ENCODE assay signal across 17 cellular contexts in the genomic region with DNA sequence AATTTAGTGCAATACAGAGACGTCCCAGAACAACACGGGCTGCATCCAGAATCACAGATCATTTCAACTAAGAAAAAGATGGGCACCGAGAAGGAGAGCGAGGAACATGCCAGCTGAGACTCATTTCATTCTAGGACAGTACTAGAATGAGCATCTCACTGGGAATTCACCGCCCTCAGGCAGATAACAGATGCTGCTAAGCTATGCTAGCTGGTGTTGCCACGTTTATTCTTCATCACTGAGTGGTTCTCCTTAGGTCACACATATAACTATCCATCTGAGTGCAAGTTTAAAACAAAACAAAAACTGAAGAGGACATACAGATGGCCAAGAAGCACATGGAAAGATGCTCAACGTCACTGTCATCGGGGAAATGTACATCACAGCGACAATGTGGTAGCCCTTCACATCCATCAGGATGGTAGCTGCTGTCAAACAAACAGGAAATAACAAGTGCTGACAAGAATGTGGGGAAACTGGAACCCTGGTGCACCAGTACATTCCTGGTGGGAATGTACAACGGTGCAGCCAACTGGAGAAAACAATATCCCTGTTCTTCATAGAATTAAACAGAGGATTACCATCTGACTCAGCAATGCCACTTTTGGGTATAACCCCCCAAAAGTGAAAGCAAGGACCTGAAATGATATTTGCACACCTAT.
DNase-seq lines count a peak whose midpoint lies in the region; ATAC-seq and TF ChIP-seq lines count a peak whose summit lies in the region.
"Had no signal": no experiment of that assay in that cellular context is flagged by ENCODE, and none has a peak within 500 bp of the region (broad histone marks: within the 10 kb centered on the region; RNA-seq: fewer than 3 reads in every experiment).

No MANE protein-coding gene starts in this region.

- H3K27ac Mint-ChIP-seq in activated naive CD4-positive, alpha-beta T cell treated with anti-CD3 and anti-CD28 coated beads, Interleukin-2, amount 50 U/mL, for 24 hours, result peak overlapping the region; percentile 5
- H3K27ac Mint-ChIP-seq in stimulated activated effector memory CD8-positive, alpha-beta T cell treated with anti-CD3 and anti-CD28 coated beads, Interleukin-12 subunit alpha, Interleukin-12 subunit beta, amount 100 ng/mL, for 72 hours, result no peak overlapping the region
- H3K27ac Mint-ChIP-seq: activated naive CD4-positive, alpha-beta T cell treated with anti-CD3 and anti-CD28 coated beads, Interleukin-2, amount 50 U/mL, for 72 hours had no signal

- no peaks in the 10 kb centered on the region for H3K27me3 Mint-ChIP-seq in activated naive CD4-positive, alpha-beta T cell treated with anti-CD3 and anti-CD28 coated beads, Interleukin-2, amount 50 U/mL, for 24 hours

- H3K4me1 Mint-ChIP-seq in activated naive CD4-positive, alpha-beta T cell treated with anti-CD3 and anti-CD28 coated beads, Interleukin-2, amount 50 U/mL, for 24 hours, result peaks cover 41% of the 10 kb centered on the region
- H3K4me1 Mint-ChIP-seq in stimulated activated effector memory CD8-positive, alpha-beta T cell treated with anti-CD3 and anti-CD28 coated beads, Interleukin-12 subunit alpha, Interleukin-12 subunit beta, amount 100 ng/mL, for 72 hours, result peaks cover 14% of the 10 kb centered on the region

- intact Hi-C loops in heart left ventricle (cut with DNase I), result no loop called here

- H3K27ac ChIP-seq in VCaP (peak overlapping the region; percentile 95), foreskin keratinocyte (no peak overlapping the region), temporal lobe (ENCODE audit: low read depth, low read length) (peak overlapping the region; percentile 47), heart left ventricle (no peak overlapping the region)
- H3K27ac ChIP-seq: colonic mucosa, heart right ventricle, uterus had no signal

- no peaks in the 10 kb centered on the region for H3K9me3 ChIP-seq in heart left ventricle
- H3K9me3 ChIP-seq: colonic mucosa, HAP-1, heart right ventricle, uterus had no signal

- H3K36me3 Mint-ChIP-seq in activated naive CD4-positive, alpha-beta T cell treated with anti-CD3 and anti-CD28 coated beads, Interleukin-2, amount 50 U/mL, for 24 hours, result no peaks in the 10 kb centered on the region
- H3K36me3 Mint-ChIP-seq in stimulated activated effector memory CD8-positive, alpha-beta T cell treated with anti-CD3 and anti-CD28 coated beads, Interleukin-12 subunit alpha, Interleukin-12 subunit beta, amount 100 ng/mL, for 72 hours, result no peaks in the 10 kb centered on the region
- H3K36me3 Mint-ChIP-seq: activated naive CD4-positive, alpha-beta T cell treated with anti-CD3 and anti-CD28 coated beads, Interleukin-2, amount 50 U/mL, for 72 hours had no signal

- WGBS in heart left ventricle, 4 donors, result 69 to 76% (median 70%) methylated on average over 10 of the region's 10 CpGs

- H3K9me3 Mint-ChIP-seq in activated naive CD4-positive, alpha-beta T cell treated with anti-CD3 and anti-CD28 coated beads, Interleukin-2, amount 50 U/mL, for 24 hours, result no peaks in the 10 kb centered on the region
- H3K9me3 Mint-ChIP-seq in stimulated activated effector memory CD8-positive, alpha-beta T cell treated with anti-CD3 and anti-CD28 coated beads, Interleukin-12 subunit alpha, Interleukin-12 subunit beta, amount 100 ng/mL, for 72 hours, result no peaks in the 10 kb centered on the region
- H3K9me3 Mint-ChIP-seq: activated naive CD4-positive, alpha-beta T cell treated with anti-CD3 and anti-CD28 coated beads, Interleukin-2, amount 50 U/mL, for 72 hours had no signal

- no peaks in the 10 kb centered on the region for H3K36me3 ChIP-seq in heart left ventricle
- H3K36me3 ChIP-seq: colonic mucosa, HAP-1, heart right ventricle, uterus had no signal

- ATAC-seq in foreskin keratinocyte (peak; percentile 49), heart left ventricle (no peak)
- ATAC-seq in stimulated activated effector memory CD8-positive, alpha-beta T cell treated with anti-CD3 and anti-CD28 coated beads, Interleukin-12 subunit alpha, Interleukin-12 subunit beta, amount 100 ng/mL, for 72 hours, result no peak
- ATAC-seq: activated naive CD4-positive, alpha-beta T cell treated with anti-CD3 and anti-CD28 coated beads, Interleukin-2, amount 50 U/mL, for 72 hours; heart right ventricle had no signal

- no peak overlapping the region for H3K4me3 ChIP-seq in heart left ventricle
- H3K4me3 ChIP-seq: colonic mucosa, HAP-1, heart right ventricle, uterus had no signal

- H3K27me3 ChIP-seq in foreskin keratinocyte (peaks cover 2% of the 10 kb centered on the region), heart left ventricle (no peaks in the 10 kb centered on the region)
- H3K27me3 ChIP-seq: colonic mucosa, heart right ventricle, uterus had no signal

- TF ChIP-seq POLR2A in heart left ventricle (IDR thresholded peaks at IDR 0.05), result no peak

- no peak for TF ChIP-seq CTCF in VCaP (conservative IDR thresholded peaks at IDR 0.05)
- TF ChIP-seq CTCF in foreskin keratinocyte (conservative IDR thresholded peaks at IDR 0.05), result no peak
- TF ChIP-seq CTCF in heart left ventricle (IDR thresholded peaks at IDR 0.05), result no peak

- no peak overlapping the region for H3K4me3 Mint-ChIP-seq in activated naive CD4-positive, alpha-beta T cell treated with anti-CD3 and anti-CD28 coated beads, Interleukin-2, amount 50 U/mL, for 24 hours
- H3K4me3 Mint-ChIP-seq in stimulated activated effector memory CD8-positive, alpha-beta T cell treated with anti-CD3 and anti-CD28 coated beads, Interleukin-12 subunit alpha, Interleukin-12 subunit beta, amount 100 ng/mL, for 72 hours, result no peak overlapping the region

- no peak for DNase-seq in activated naive CD4-positive, alpha-beta T cell treated with anti-CD3 and anti-CD28 coated beads, Interleukin-2, amount 50 U/mL, for 16 hours
- DNase-seq in foreskin keratinocyte (peak; percentile 44 to 75), heart left ventricle (no peak), NCI-H82 (lab: John Stamatoyannopoulos, UW) (no peak)
- DNase-seq in stimulated activated effector memory CD8-positive, alpha-beta T cell treated with anti-CD3 and anti-CD28 coated beads, Interleukin-12 subunit alpha, Interleukin-12 subunit beta, amount 100 ng/mL, for 72 hours (ENCODE audit: low spot score in 2 of 2), result no peak
- DNase-seq: C1 segment of cervical spinal cord, colonic mucosa, DMS 273 treated with DMSO at 0.1 percent for 48 hours, heart right ventricle, NCI-H1436, SHP77, uterus had no signal

- H3K4me1 ChIP-seq in foreskin keratinocyte (peaks cover 15% of the 10 kb centered on the region), heart left ventricle (peaks cover 6 to 32% (median 25%) of the 10 kb centered on the region in 12 donors)

Comparison
In these comparisons a context has a peak if more than half of its experiments do, and no peak if none do; other contexts are left out.
1. DNase-seq: peak in foreskin keratinocyte (2 of 2); none in activated naive CD4-positive, alpha-beta T cell treated with anti-CD3 and anti-CD28 coated beads, Interleukin-2, amount 50 U/mL, for 16 hours (single experiment), heart left ventricle (0 of 5), stimulated activated effector memory CD8-positive, alpha-beta T cell treated with anti-CD3 and anti-CD28 coated beads, Interleukin-12 subunit alpha, Interleukin-12 subunit beta, amount 100 ng/mL, for 72 hours (0 of 2) and NCI-H82 (single experiment).
2. H3K27ac ChIP-seq: peak in VCaP (single experiment) and temporal lobe (single experiment); none in foreskin keratinocyte (single experiment) and heart left ventricle (0 of 12).